ENCODE assay signal across 1 cellular context in the genomic region with DNA sequence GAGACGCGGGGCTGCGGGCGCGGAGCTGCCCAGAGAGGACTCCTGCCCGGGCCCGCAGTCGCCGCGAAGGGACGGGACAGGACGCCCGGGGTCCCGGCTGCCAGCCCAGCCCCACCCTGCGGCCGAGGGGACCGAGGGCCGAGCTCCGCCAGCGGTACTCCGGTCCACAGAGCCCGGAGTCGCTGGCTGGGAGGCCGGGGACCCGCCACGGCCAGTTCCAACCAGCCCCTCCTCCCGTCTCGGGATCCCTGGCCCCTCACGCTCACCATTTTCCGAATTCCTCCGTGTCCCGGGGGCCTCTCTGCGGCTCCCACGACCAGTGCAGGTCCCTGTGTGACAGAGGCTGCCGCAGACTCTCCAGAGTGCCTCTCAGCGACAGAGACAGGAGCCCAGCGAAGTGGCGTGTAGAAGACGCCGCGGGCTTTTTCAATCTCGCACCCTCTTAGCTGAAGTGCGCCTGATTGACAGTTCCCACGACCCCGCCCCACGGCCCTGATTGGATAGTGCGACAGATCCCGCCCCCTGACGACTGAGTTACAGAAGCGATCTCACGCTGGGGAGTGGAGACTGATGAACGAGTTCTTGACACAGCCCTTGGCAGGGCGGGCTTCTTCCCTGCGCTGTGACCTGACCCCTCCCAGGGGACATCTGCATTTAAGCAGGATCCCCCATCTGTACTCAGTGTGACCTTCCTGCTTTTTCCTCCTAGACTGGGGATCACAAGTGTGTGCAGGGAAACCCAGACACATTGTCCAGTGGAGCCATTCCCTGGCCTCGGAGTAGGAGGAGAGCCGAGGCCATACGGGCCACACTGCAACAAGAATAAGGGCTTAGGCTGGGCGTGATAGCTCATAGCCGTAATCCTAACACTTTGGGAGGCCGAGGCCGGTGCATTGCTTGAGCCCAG.
TF ChIP-seq lines count a peak whose summit lies in the region.

No MANE protein-coding gene starts in this region.

TF ChIP-seq in HEK293, 187 proteins besides CTCF, POLR2A, EP300 and RAD21 (continued from another document and continues in another):
- TF ChIP-seq, protein P1, sequence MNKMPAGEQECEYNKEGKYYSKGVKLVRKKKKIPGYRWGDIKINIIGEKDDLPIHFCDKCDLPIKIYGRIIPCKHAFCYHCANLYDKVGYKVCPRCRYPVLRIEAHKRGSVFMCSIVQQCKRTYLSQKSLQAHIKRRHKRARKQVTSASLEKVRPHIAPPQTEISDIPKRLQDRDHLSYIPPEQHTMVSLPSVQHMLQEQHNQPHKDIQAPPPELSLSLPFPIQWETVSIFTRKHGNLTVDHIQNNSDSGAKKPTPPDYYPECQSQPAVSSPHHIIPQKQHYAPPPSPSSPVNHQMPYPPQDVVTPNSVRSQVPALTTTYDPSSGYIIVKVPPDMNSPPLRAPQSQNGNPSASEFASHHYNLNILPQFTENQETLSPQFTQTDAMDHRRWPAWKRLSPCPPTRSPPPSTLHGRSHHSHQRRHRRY (tag by site-specific recombination; IDR thresholded peaks at IDR 0.05): no peak
- no peak for TF ChIP-seq ZNF404 (tag by site-specific recombination; IDR thresholded peaks at IDR 0.05)
- TF ChIP-seq, protein P2, sequence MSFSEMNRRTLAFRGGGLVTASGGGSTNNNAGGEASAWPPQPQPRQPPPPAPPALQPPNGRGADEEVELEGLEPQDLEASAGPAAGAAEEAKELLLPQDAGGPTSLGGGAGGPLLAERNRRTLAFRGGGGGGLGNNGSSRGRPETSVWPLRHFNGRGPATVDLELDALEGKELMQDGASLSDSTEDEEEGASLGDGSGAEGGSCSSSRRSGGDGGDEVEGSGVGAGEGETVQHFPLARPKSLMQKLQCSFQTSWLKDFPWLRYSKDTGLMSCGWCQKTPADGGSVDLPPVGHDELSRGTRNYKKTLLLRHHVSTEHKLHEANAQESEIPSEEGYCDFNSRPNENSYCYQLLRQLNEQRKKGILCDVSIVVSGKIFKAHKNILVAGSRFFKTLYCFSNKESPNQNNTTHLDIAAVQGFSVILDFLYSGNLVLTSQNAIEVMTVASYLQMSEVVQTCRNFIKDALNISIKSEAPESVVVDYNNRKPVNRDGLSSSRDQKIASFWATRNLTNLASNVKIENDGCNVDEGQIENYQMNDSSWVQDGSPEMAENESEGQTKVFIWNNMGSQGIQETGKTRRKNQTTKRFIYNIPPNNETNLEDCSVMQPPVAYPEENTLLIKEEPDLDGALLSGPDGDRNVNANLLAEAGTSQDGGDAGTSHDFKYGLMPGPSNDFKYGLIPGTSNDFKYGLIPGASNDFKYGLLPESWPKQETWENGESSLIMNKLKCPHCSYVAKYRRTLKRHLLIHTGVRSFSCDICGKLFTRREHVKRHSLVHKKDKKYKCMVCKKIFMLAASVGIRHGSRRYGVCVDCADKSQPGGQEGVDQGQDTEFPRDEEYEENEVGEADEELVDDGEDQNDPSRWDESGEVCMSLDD (tag by site-specific recombination; IDR thresholded peaks at IDR 0.05): no peak
- no peak for TF ChIP-seq RBAK (tag by site-specific recombination; IDR thresholded peaks at IDR 0.05)
- peak; percentile 79 for TF ChIP-seq ZNF660 (tag by site-specific recombination; IDR thresholded peaks at IDR 0.05)
- peak; percentile 65 for TF ChIP-seq FEZF1 (tag by site-specific recombination; IDR thresholded peaks at IDR 0.05)
- TF ChIP-seq ATF2 (tag by site-specific recombination; IDR thresholded peaks at IDR 0.05; ENCODE audit: low read depth): no peak
- peak; percentile 74 for TF ChIP-seq PRDM10 (tag by site-specific recombination; IDR thresholded peaks at IDR 0.05)
- TF ChIP-seq ZNF426 (tag by site-specific recombination; IDR thresholded peaks at IDR 0.05): no peak
- TF ChIP-seq TSHZ1 (tag by site-specific recombination; IDR thresholded peaks at IDR 0.05; ENCODE audit: borderline replicate concordance): no peak; the same call in 1 of the 2 replicates
- no peak for TF ChIP-seq ZNF202 (tag by site-specific recombination; IDR thresholded peaks at IDR 0.05; ENCODE audit: borderline replicate concordance)
- TF ChIP-seq WT1 (tag by site-specific recombination; IDR thresholded peaks at IDR 0.05): no peak
- TF ChIP-seq ZNF114 (tag by site-specific recombination; IDR thresholded peaks at IDR 0.05): no peak
- no peak for TF ChIP-seq ZNF112 (tag by site-specific recombination; IDR thresholded peaks at IDR 0.05)
- TF ChIP-seq ZFP69B (tag by site-specific recombination; IDR thresholded peaks at IDR 0.05): 0 out of 2 replicates have a peak, but pooled peaks have one; percentile 20
- TF ChIP-seq ZNF274 (IDR thresholded peaks at IDR 0.05; ENCODE audit: low read length): no peak
- TF ChIP-seq ZNF274 (tag by site-specific recombination; IDR thresholded peaks at IDR 0.05; ENCODE audit: borderline replicate concordance): no peak
- peak; percentile 87 for TF ChIP-seq ZBTB48 (tag by site-specific recombination; IDR thresholded peaks at IDR 0.05)
- TF ChIP-seq MEIS1 (CRISPR knock-in tag; IDR thresholded peaks at IDR 0.05; ENCODE audit: borderline replicate concordance): no peak
- no peak for TF ChIP-seq ZNF785 (tag by site-specific recombination; IDR thresholded peaks at IDR 0.05)
- TF ChIP-seq, protein P3, sequence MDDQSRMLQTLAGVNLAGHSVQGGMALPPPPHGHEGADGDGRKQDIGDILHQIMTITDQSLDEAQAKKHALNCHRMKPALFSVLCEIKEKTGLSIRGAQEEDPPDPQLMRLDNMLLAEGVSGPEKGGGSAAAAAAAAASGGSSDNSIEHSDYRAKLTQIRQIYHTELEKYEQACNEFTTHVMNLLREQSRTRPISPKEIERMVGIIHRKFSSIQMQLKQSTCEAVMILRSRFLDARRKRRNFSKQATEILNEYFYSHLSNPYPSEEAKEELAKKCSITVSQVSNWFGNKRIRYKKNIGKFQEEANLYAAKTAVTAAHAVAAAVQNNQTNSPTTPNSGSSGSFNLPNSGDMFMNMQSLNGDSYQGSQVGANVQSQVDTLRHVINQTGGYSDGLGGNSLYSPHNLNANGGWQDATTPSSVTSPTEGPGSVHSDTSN (CRISPR knock-in tag; IDR thresholded peaks at IDR 0.05): no peak; the same call in 1 of the 2 replicates
- TF ChIP-seq PRDM4 (tag by site-specific recombination; IDR thresholded peaks at IDR 0.05): no peak; the same call in 1 of the 2 replicates
- no peak for TF ChIP-seq ZNF433 (tag by site-specific recombination; IDR thresholded peaks at IDR 0.05; ENCODE audit: low read depth)
- TF ChIP-seq ZNF514 (tag by site-specific recombination; IDR thresholded peaks at IDR 0.05): no peak
- TF ChIP-seq ZNF670 (tag by site-specific recombination; IDR thresholded peaks at IDR 0.05; ENCODE audit: low read depth): no peak
- TF ChIP-seq ZNF394 (tag by site-specific recombination; IDR thresholded peaks at IDR 0.05; ENCODE audit: borderline replicate concordance): peak; percentile 64; the same call in 1 of the 2 replicates
- TF ChIP-seq ZNF391 (tag by site-specific recombination; IDR thresholded peaks at IDR 0.05; ENCODE audit: borderline replicate concordance, low read depth): peak; percentile 65
- TF ChIP-seq, protein P4, sequence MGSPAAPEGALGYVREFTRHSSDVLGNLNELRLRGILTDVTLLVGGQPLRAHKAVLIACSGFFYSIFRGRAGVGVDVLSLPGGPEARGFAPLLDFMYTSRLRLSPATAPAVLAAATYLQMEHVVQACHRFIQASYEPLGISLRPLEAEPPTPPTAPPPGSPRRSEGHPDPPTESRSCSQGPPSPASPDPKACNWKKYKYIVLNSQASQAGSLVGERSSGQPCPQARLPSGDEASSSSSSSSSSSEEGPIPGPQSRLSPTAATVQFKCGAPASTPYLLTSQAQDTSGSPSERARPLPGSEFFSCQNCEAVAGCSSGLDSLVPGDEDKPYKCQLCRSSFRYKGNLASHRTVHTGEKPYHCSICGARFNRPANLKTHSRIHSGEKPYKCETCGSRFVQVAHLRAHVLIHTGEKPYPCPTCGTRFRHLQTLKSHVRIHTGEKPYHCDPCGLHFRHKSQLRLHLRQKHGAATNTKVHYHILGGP (tag by site-specific recombination; IDR thresholded peaks at IDR 0.05): no peak
- peak; percentile 79 for TF ChIP-seq ZBTB17 (tag by site-specific recombination; IDR thresholded peaks at IDR 0.05)
- TF ChIP-seq ZNF169 (tag by site-specific recombination; IDR thresholded peaks at IDR 0.05): no peak
- no peak for TF ChIP-seq PRDM6 (tag by site-specific recombination; IDR thresholded peaks at IDR 0.05)
- no peak for TF ChIP-seq ZNF211 (tag by site-specific recombination; IDR thresholded peaks at IDR 0.05; ENCODE audit: low read depth)
- no peak for TF ChIP-seq ZNF140 (tag by site-specific recombination; IDR thresholded peaks at IDR 0.05)
- TF ChIP-seq SP7 (tag by site-specific recombination; IDR thresholded peaks at IDR 0.05): peak; percentile 51
